8 cellular contexts compared by ENCODE assay signal in genomic region chr4:53706422-53707032, GRCh38.
A peak's percentile ranks its signal among the peaks of the same experiment; 100 is the strongest.
DNase-seq lines count a peak whose midpoint lies in the region; ATAC-seq and TF ChIP-seq lines count a peak whose summit lies in the region.

No MANE protein-coding gene starts in this region.

- H3K4me3 Mint-ChIP-seq in endodermal cell (no peak overlapping the region), nephron (no peak overlapping the region)
- H3K4me3 Mint-ChIP-seq in stimulated activated effector memory CD8-positive, alpha-beta T cell treated with anti-CD3 and anti-CD28 coated beads, Interleukin-12 subunit alpha, Interleukin-12 subunit beta, amount 100 ng/mL, for 72 hours = no peak overlapping the region

- H3K9me3 ChIP-seq in endodermal cell (ENCODE audit: control insufficient read depth, low read length) (no peaks in the 10 kb centered on the region), MG63 (peaks cover 3% of the 10 kb centered on the region; the same call in 1 of the 2 replicates)

- no peak overlapping the region for H3K27ac Mint-ChIP-seq in endodermal cell
- H3K27ac Mint-ChIP-seq in nephron = peak overlapping the region; percentile 47 to 85 (median 77)
- H3K27ac Mint-ChIP-seq in stimulated activated effector memory CD8-positive, alpha-beta T cell treated with anti-CD3 and anti-CD28 coated beads, Interleukin-12 subunit alpha, Interleukin-12 subunit beta, amount 100 ng/mL, for 72 hours = no peak overlapping the region

- 67 to 73% methylated on average over 5 to 8 of the region's 8 CpGs for WGBS in endodermal cell (ENCODE audit: insufficient coverage in 1 of 2, insufficient read length in 1 of 2), 2 experiments

- CTCF ChIA-PET in GM10248 (lab: Yijun Ruan, JAX) = interaction anchor here (0.7 to 6.5 kb wide), 41 partner anchors 8 to 691 kb away, joined by 3 to 55 read pairs (median 5); no protein-coding TSS in a partner anchor

- H3K36me3 Mint-ChIP-seq in endodermal cell (ENCODE audit: low read depth) = no peaks in the 10 kb centered on the region
- H3K36me3 Mint-ChIP-seq in nephron (ENCODE audit: low read depth) = no peaks in the 10 kb centered on the region
- no peaks in the 10 kb centered on the region for H3K36me3 Mint-ChIP-seq in stimulated activated effector memory CD8-positive, alpha-beta T cell treated with anti-CD3 and anti-CD28 coated beads, Interleukin-12 subunit alpha, Interleukin-12 subunit beta, amount 100 ng/mL, for 72 hours

- H3K9ac ChIP-seq in endodermal cell (ENCODE audit: extremely low read depth, low read length, poor library complexity, severe bottlenecking) = no peak overlapping the region

- H3K36me3 ChIP-seq in endodermal cell (ENCODE audit: control insufficient read depth, insufficient read depth, low read length) (no peaks in the 10 kb centered on the region), MG63 (no peaks in the 10 kb centered on the region)

- H3K27me3 Mint-ChIP-seq in endodermal cell (ENCODE audit: insufficient read depth) (peaks cover 6% of the 10 kb centered on the region), nephron (ENCODE audit: low read depth) (peaks cover 17% of the 10 kb centered on the region)

- ATAC-seq in HG02623 (IDR thresholded peaks at IDR 0.05; ENCODE audit: unreplicated experiment) = peak; percentile 18
- ATAC-seq in stimulated activated effector memory CD8-positive, alpha-beta T cell treated with anti-CD3 and anti-CD28 coated beads, Interleukin-12 subunit alpha, Interleukin-12 subunit beta, amount 100 ng/mL, for 72 hours = no peak

- peaks cover 5% of the 10 kb centered on the region for H3K4me1 ChIP-seq in endodermal cell (ENCODE audit: control insufficient read depth, insufficient read depth, low read length)

- H3K27me3 ChIP-seq in endodermal cell (ENCODE audit: control insufficient read depth, insufficient read depth, low read length, poor library complexity, severe bottlenecking) (no peaks in the 10 kb centered on the region), MG63 (no peaks in the 10 kb centered on the region)

- no peak overlapping the region for H3K27ac ChIP-seq in endodermal cell (ENCODE audit: low read depth, low read length)

- no peaks in the 10 kb centered on the region for H3K9me3 Mint-ChIP-seq in endodermal cell
- no peaks in the 10 kb centered on the region for H3K9me3 Mint-ChIP-seq in nephron
- peaks cover 2% of the 10 kb centered on the region for H3K9me3 Mint-ChIP-seq in stimulated activated effector memory CD8-positive, alpha-beta T cell treated with anti-CD3 and anti-CD28 coated beads, Interleukin-12 subunit alpha, Interleukin-12 subunit beta, amount 100 ng/mL, for 72 hours

- H3K4me3 ChIP-seq in endodermal cell (ENCODE audit: low read length) (no peak overlapping the region), MG63 (no peak overlapping the region)

- TF ChIP-seq CTCF in GM10248 (IDR thresholded peaks at IDR 0.05; ENCODE audit: control extremely low read depth, extremely low read depth, low read depth, missing control alignments) = peak; percentile 55
- TF ChIP-seq CTCF in endodermal cell (conservative IDR thresholded peaks at IDR 0.05) = peak; percentile 84
- TF ChIP-seq CTCF in nephron (IDR thresholded peaks at IDR 0.05; ENCODE audit: unreplicated experiment in 3 of 3) = peak; percentile 42 to 70 (median 50)

- H3K4me1 Mint-ChIP-seq in endodermal cell = peaks cover 18% of the 10 kb centered on the region
- H3K4me1 Mint-ChIP-seq in nephron = peaks cover 33% of the 10 kb centered on the region
- H3K4me1 Mint-ChIP-seq in stimulated activated effector memory CD8-positive, alpha-beta T cell treated with anti-CD3 and anti-CD28 coated beads, Interleukin-12 subunit alpha, Interleukin-12 subunit beta, amount 100 ng/mL, for 72 hours = peaks cover 13% of the 10 kb centered on the region

- peak; percentile 40 for DNase-seq in GM10248 (ENCODE audit: extremely low spot score)
- DNase-seq in NCI-H774 (lab: John Stamatoyannopoulos, UW) = peak; percentile 78
- peak; percentile 56 for DNase-seq in endodermal cell
- DNase-seq in stimulated activated effector memory CD8-positive, alpha-beta T cell treated with anti-CD3 and anti-CD28 coated beads, Interleukin-12 subunit alpha, Interleukin-12 subunit beta, amount 100 ng/mL, for 72 hours (ENCODE audit: low spot score in 2 of 2) = no peak
- no peak for DNase-seq in stimulated activated CD4-positive, alpha-beta T cell treated with anti-CD3 and anti-CD28 coated beads, Interleukin-4, amount 100 ng/mL, for 24 hours
- DNase-seq in MG63 = no peak

- POLR2A ChIA-PET in GM10248 (lab: Yijun Ruan, JAX) = interaction anchor here (0.6 kb wide), 1 partner anchor 19 kb away, joined by 3 read pairs; no protein-coding TSS in a partner anchor

Comparison
In these comparisons a context has a peak if more than half of its experiments do, and no peak if none do; other contexts are left out.
1. DNase-seq: peak in GM10248 (single experiment), NCI-H774 (single experiment) and endodermal cell (single experiment); none in stimulated activated effector memory CD8-positive, alpha-beta T cell treated with anti-CD3 and anti-CD28 coated beads, Interleukin-12 subunit alpha, Interleukin-12 subunit beta, amount 100 ng/mL, for 72 hours (0 of 2), stimulated activated CD4-positive, alpha-beta T cell treated with anti-CD3 and anti-CD28 coated beads, Interleukin-4, amount 100 ng/mL, for 24 hours (single experiment) and MG63 (single experiment).
2. H3K27ac Mint-ChIP-seq: peak in nephron (3 of 3); none in endodermal cell (single experiment) and stimulated activated effector memory CD8-positive, alpha-beta T cell treated with anti-CD3 and anti-CD28 coated beads, Interleukin-12 subunit alpha, Interleukin-12 subunit beta, amount 100 ng/mL, for 72 hours (single experiment).
3. Peak in every context shown above with its lines, with median percentiles within 50 percentile points of each other: CTCF ChIP-seq.